12 cellular contexts compared by ENCODE assay signal in genomic region chr6:115396112-115396906, GRCh38.
DNase-seq lines count a peak whose midpoint lies in the region; ATAC-seq lines count a peak whose summit lies in the region.
"Had no signal": no experiment of that assay in that cellular context is flagged by ENCODE, and none has a peak within 500 bp of the region (broad histone marks: within the 10 kb centered on the region; RNA-seq: fewer than 3 reads in every experiment).

No MANE protein-coding gene starts in this region.

- no peak for ATAC-seq in left ventricle myocardium superior
- no peak for ATAC-seq in left cardiac atrium
- ATAC-seq in sciatic nerve: peak; percentile 32
- no peak for ATAC-seq in GM21526 (IDR thresholded peaks at IDR 0.05; ENCODE audit: low FRiP score, unreplicated experiment)
- ATAC-seq: CD8-positive, alpha-beta T cell; GM12878 had no signal

- intact Hi-C loops in left ventricle myocardium superior (cut with micrococcal nuclease) (no loop called here), left cardiac atrium (cut with DNase I) (no loop called here), sciatic nerve (cut with DNase I) (no loop called here)

- DNase-seq in left ventricle myocardium superior: peak; percentile 22
- DNase-seq in left cardiac atrium: no peak
- peak; percentile 52 for DNase-seq in myocyte (ENCODE audit: low read depth)
- DNase-seq in sciatic nerve (ENCODE audit: low spot score): no peak
- no peak for DNase-seq in NCI-H1092 (lab: John Stamatoyannopoulos, UW)
- no peak for DNase-seq in amygdala (lab: John Stamatoyannopoulos, UW)
- DNase-seq: Calu3; CD8-positive, alpha-beta T cell; DMS79 treated with DMSO at 0.1 percent for 48 hours; GM23248 had no signal

Comparison
In these comparisons a context has a peak if more than half of its experiments do, and no peak if none do; other contexts are left out.
1. DNase-seq: peak in left ventricle myocardium superior (single experiment) and myocyte (single experiment); none in left cardiac atrium (single experiment), sciatic nerve (single experiment), NCI-H1092 (single experiment) and amygdala (0 of 56).